Comparison of ENCODE assay signal across 1 cellular context in genomic region chr11:94792453-94792852, GRCh38.
TF ChIP-seq lines count a peak whose summit lies in the region.

No MANE protein-coding gene starts in this region.

TF ChIP-seq in HCT116, 20 proteins besides CTCF, POLR2A, EP300 and RAD21 (continued from another document):
- TF ChIP-seq, protein P1, sequence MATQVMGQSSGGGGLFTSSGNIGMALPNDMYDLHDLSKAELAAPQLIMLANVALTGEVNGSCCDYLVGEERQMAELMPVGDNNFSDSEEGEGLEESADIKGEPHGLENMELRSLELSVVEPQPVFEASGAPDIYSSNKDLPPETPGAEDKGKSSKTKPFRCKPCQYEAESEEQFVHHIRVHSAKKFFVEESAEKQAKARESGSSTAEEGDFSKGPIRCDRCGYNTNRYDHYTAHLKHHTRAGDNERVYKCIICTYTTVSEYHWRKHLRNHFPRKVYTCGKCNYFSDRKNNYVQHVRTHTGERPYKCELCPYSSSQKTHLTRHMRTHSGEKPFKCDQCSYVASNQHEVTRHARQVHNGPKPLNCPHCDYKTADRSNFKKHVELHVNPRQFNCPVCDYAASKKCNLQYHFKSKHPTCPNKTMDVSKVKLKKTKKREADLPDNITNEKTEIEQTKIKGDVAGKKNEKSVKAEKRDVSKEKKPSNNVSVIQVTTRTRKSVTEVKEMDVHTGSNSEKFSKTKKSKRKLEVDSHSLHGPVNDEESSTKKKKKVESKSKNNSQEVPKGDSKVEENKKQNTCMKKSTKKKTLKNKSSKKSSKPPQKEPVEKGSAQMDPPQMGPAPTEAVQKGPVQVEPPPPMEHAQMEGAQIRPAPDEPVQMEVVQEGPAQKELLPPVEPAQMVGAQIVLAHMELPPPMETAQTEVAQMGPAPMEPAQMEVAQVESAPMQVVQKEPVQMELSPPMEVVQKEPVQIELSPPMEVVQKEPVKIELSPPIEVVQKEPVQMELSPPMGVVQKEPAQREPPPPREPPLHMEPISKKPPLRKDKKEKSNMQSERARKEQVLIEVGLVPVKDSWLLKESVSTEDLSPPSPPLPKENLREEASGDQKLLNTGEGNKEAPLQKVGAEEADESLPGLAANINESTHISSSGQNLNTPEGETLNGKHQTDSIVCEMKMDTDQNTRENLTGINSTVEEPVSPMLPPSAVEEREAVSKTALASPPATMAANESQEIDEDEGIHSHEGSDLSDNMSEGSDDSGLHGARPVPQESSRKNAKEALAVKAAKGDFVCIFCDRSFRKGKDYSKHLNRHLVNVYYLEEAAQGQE (IDR thresholded peaks at IDR 0.05; ENCODE audit: low read depth), result peak; percentile 30; the same call in 1 of the 2 replicates
- no peak for TF ChIP-seq TCF7L2 (IDR thresholded peaks at IDR 0.05; ENCODE audit: borderline replicate concordance, extremely low read depth, insufficient read depth, insufficient read length)
- TF ChIP-seq CBX3 (IDR thresholded peaks at IDR 0.05; ENCODE audit: low read depth), result no peak
- no peak for TF ChIP-seq SP1 (IDR thresholded peaks at IDR 0.05; ENCODE audit: low read depth)
